8 cellular contexts compared by ENCODE assay signal in the genomic region with DNA sequence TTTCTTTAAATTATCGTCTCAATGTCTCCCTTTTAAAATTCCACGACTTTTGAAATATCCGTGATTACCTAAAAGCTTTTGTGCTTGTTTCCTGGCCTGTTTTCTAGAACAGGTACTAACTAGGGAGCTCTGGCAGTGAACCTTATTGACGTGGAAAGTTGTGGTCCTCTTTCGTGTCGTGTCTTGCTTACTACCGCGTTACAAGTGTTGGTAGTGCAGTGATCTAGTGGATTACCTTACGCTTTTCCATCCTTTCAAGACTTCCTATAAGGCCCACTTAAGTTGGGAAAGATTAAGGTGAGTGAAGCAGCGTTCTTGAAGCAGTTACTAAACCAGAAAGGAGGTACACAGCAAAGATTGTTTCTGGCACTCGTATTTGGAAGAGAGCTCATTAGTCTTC. TPM values are rescaled to one million over a fixed set of nuclear protein-coding genes. Genes with fewer than 3 reads are reported as not detected.
A peak's percentile ranks its signal among the peaks of the same experiment; 100 is the strongest.
DNase-seq lines count a peak whose midpoint lies in the region; ATAC-seq and TF ChIP-seq lines count a peak whose summit lies in the region.

No MANE protein-coding gene starts in this region.

- DNase-seq in Caco-2 (no peak), lower lobe of right lung (no peak), tibial nerve (ENCODE audit: low spot score in 2 of 2) (no peak), NCI-H1930 (lab: John Stamatoyannopoulos, UW) (no peak), NCI-H748 treated with DMSO at 0.1 percent for 48 hours (lab: John Stamatoyannopoulos, UW) (no peak)
- no peak for DNase-seq in Jurkat, Clone E6-1 (ENCODE audit: low read depth, low spot score)

- H3K27ac ChIP-seq in lower lobe of right lung = peak overlapping the region; percentile 100
- H3K27ac ChIP-seq in tibial nerve = peak overlapping the region; percentile 100

- H3K27me3 Mint-ChIP-seq in Caco-2 (ENCODE audit: insufficient read depth, unreplicated experiment) (no peaks in the 10 kb centered on the region), brain (peaks cover 12% of the 10 kb centered on the region)

- BruUV-seq in Caco-2 (replicated peaks; lab: Mats Ljungman, UMichigan) = no TSS peak

- 1% methylated on average over 11 of the region's 11 CpGs for WGBS in tibial nerve, 2 donors

- intact Hi-C loops in Caco-2 (cut with micrococcal nuclease; ENCODE audit: unreplicated experiment) = no loop called here
- intact Hi-C loops in lower lobe of right lung (cut with DNase I) = no loop called here

- peak in 1 of 2 donors; percentile 9 for TF ChIP-seq POLR2A in tibial nerve (IDR thresholded peaks at IDR 0.05)

- H3K4me3 ChIP-seq in Caco-2 (ENCODE audit: low read depth, low read length) (peak overlapping the region; percentile 100), lower lobe of right lung (peak overlapping the region; percentile 96), tibial nerve (peak overlapping the region; percentile 83 to 100 (median 92))
- H3K4me3 ChIP-seq in Jurkat, Clone E6-1 (ENCODE audit: low read length) = peak overlapping the region; percentile 91

- H3K4me3 Mint-ChIP-seq in Caco-2 (ENCODE audit: unreplicated experiment) = peak overlapping the region; percentile 93
- H3K4me3 Mint-ChIP-seq in brain = peak overlapping the region; percentile 90 to 99 (median 97)

- no peak for TF ChIP-seq EP300 in tibial nerve (IDR thresholded peaks at IDR 0.05)

- H3K27ac Mint-ChIP-seq in Caco-2 (ENCODE audit: unreplicated experiment) (peak overlapping the region; percentile 91), brain (peak overlapping the region; percentile 93 to 98 (median 97))

- H3K36me3 Mint-ChIP-seq in Caco-2 (ENCODE audit: insufficient read depth, unreplicated experiment) = peaks cover 65% of the 10 kb centered on the region
- H3K36me3 Mint-ChIP-seq in brain = peaks cover 48% of the 10 kb centered on the region

- no peaks in the 10 kb centered on the region for H3K9me3 Mint-ChIP-seq in Caco-2 (ENCODE audit: unreplicated experiment)
- H3K9me3 Mint-ChIP-seq in brain = peaks cover 0 to 4% (median 0%) of the 10 kb centered on the region in 5 experiments

- ATAC-seq in lower lobe of right lung (no peak), HG02884 (IDR thresholded peaks at IDR 0.05; ENCODE audit: unreplicated experiment) (no peak)

- TF ChIP-seq CTCF in Caco-2 (IDR thresholded peaks at IDR 0.05; ENCODE audit: insufficient read depth in 1 of 2, low read depth in 1 of 2, low read length in 1 of 2, severe bottlenecking in 1 of 2, unreplicated experiment in 1 of 2) (no peak), brain (conservative IDR thresholded peaks at IDR 0.05) (no peak), lower lobe of right lung (IDR thresholded peaks at IDR 0.05) (no peak), tibial nerve (IDR thresholded peaks at IDR 0.05) (no peak)

- peaks cover 6% of the 10 kb centered on the region for H3K4me1 Mint-ChIP-seq in Caco-2 (ENCODE audit: low read depth, unreplicated experiment)
- H3K4me1 Mint-ChIP-seq in brain = peaks cover 56% of the 10 kb centered on the region

- H3K27me3 ChIP-seq in Caco-2 (replicated peaks; ENCODE audit: control insufficient read depth, insufficient read depth, low read length) (no peaks in the 10 kb centered on the region), lower lobe of right lung (ENCODE audit: low read depth) (no peaks in the 10 kb centered on the region), tibial nerve (no peaks in the 10 kb centered on the region)

- H3K36me3 ChIP-seq in Caco-2 (ENCODE audit: control insufficient read depth, insufficient read depth, low read length) = peaks cover 2% of the 10 kb centered on the region; the same call in 1 of the 2 replicates
- H3K36me3 ChIP-seq in lower lobe of right lung = peaks cover 30% of the 10 kb centered on the region
- H3K36me3 ChIP-seq in tibial nerve = peaks cover 0 to 38% (median 0%) of the 10 kb centered on the region in 3 donors

- H3K9me3 ChIP-seq in Caco-2 (no peaks in the 10 kb centered on the region), lower lobe of right lung (no peaks in the 10 kb centered on the region), tibial nerve (no peaks in the 10 kb centered on the region)

- POLR2A ChIA-PET in Caco-2 (lab: Charles Lee) = interaction anchor here (0.7 to 1.1 kb wide), 3 partner anchors 9 to 119 kb away, joined by 4 to 5 read pairs (median 4); a partner anchor contains a TSS

- CTCF ChIA-PET in Caco-2 (lab: Charles Lee) = interaction anchor here (1.3 kb wide), 1 partner anchor 35 kb away, joined by 3 read pairs; no protein-coding TSS in a partner anchor

- H3K4me1 ChIP-seq in Caco-2 = 0 out of 2 replicates have a peak, but pooled peaks cover 4% of the 10 kb centered on the region
- H3K4me1 ChIP-seq in lower lobe of right lung = peaks cover 53% of the 10 kb centered on the region
- H3K4me1 ChIP-seq in tibial nerve = peaks cover 0 to 55% (median 22%) of the 10 kb centered on the region in 4 donors

RNA-seq across cellular contexts. Expression of a gene that starts 1.9 kb away (rescaled TPM):
- 42.1 and 45.1 TPM in 2 replicates for total RNA-seq in Caco-2 (2022)
- 32.7 TPM for polyA plus RNA-seq in Jurkat, Clone E6-1 (2012; ENCODE audit: insufficient read depth, insufficient read length)
- polyA plus RNA-seq in brain (ENCODE audit: insufficient read depth, low read depth, low replicate concordance) = 100 TPM
- 198 TPM for total RNA-seq in lower lobe of right lung
- total RNA-seq in tibial nerve = 100 to 1,000 TPM; 220 to 264 (median 247) TPM

RNA-seq across cellular contexts. Expression of a gene that starts 35.4 kb away (rescaled TPM):
- total RNA-seq in Caco-2 (2022) (0.49 and 0.79 TPM in 2 replicates), lower lobe of right lung (not detected), tibial nerve (1 to 10 TPM in 1 of 4 donors, under 1 TPM in 2, not detected in 1; under 0.01 to 1.7 (median 0.60) TPM)
- 4.6 TPM for polyA plus RNA-seq in Jurkat, Clone E6-1 (2012; ENCODE audit: insufficient read depth, insufficient read length)
- 5.8 TPM for polyA plus RNA-seq in brain (ENCODE audit: insufficient read depth, low read depth, low replicate concordance)
